23 cellular contexts compared by ENCODE assay signal in the genomic region with DNA sequence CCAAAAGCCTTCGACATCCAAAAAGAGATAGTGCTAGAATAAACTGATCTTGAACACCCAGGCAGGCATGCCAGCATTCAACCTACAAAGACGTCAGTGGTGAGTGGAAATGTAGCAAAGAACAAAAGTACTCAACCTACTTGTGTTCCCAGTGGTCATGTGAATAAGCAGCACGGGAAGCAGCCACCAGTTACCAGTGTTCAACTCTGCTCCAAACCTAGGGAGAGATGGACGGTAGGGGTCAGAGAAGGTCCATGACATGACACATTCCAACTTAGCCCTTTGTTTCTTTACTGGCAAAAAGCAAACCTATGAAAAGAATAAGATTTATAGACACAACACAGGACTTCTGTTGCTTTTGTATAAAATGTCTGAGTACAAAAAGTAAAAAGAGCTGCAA.
DNase-seq lines count a peak whose midpoint lies in the region; ATAC-seq and TF ChIP-seq lines count a peak whose summit lies in the region.
"Had no signal": no experiment of that assay in that cellular context is flagged by ENCODE, and none has a peak within 500 bp of the region (broad histone marks: within the 10 kb centered on the region; RNA-seq: fewer than 3 reads in every experiment).

No MANE protein-coding gene starts in this region.

- no peak overlapping the region for H3K4me3 Mint-ChIP-seq in nephron progenitor cell
- H3K4me3 Mint-ChIP-seq: activated naive CD8-positive, alpha-beta T cell; T-helper 2 cell treated with Interferon-gamma antibody and Interleukin-4, amounts not matched to agents 5 μg/mL and 100 μg/mL, for 36 hours had no signal

- no peaks in the 10 kb centered on the region for H3K36me3 Mint-ChIP-seq in nephron progenitor cell (ENCODE audit: low read depth)
- H3K36me3 Mint-ChIP-seq: activated naive CD8-positive, alpha-beta T cell had no signal

- no peaks in the 10 kb centered on the region for H3K27me3 Mint-ChIP-seq in nephron progenitor cell (ENCODE audit: low read depth, poor library complexity)
- H3K27me3 Mint-ChIP-seq: activated naive CD8-positive, alpha-beta T cell had no signal

- H3K4me1 Mint-ChIP-seq in nephron progenitor cell: peaks cover 6% of the 10 kb centered on the region

- no peak overlapping the region for H3K4me3 ChIP-seq in fibroblast of pulmonary artery (replicated peaks; ENCODE audit: low read depth, low read length)
- H3K4me3 ChIP-seq: BLaER1, K562, lung, right atrium auricular region, SK-N-MC had no signal

- peak; percentile 3 for DNase-seq in COLO668 (lab: John Stamatoyannopoulos, UW; ENCODE audit: unreplicated experiment)
- peak; percentile 15 for DNase-seq in M059J (ENCODE audit: low read depth)
- peak; percentile 3 for DNase-seq in fibroblast of pulmonary artery (ENCODE audit: low read depth)
- peak; percentile 7 for DNase-seq in nephron progenitor cell
- no peak for DNase-seq in cortex of kidney (lab: John Stamatoyannopoulos, UW)
- DNase-seq in activated CD4-positive, alpha-beta T cell treated with anti-CD3 and anti-CD28 coated beads for 4 hours: no peak
- no peak for DNase-seq in DMS 273 (lab: John Stamatoyannopoulos, UW; ENCODE audit: unreplicated experiment)
- DNase-seq: Calu3; effector CD4-positive, alpha-beta T cell; H7; islet precursor cell; NCI-H1930; NCI-H446 treated with DMSO at 0.1 percent for 48 hours; stimulated activated CD8-positive, alpha-beta memory T cell treated with anti-CD3 and anti-CD28 coated beads, Interleukin-4, amount 100 ng/mL, for 48 hours had no signal

- TF ChIP-seq CTCF in fibroblast of pulmonary artery (IDR thresholded peaks at IDR 0.05; ENCODE audit: low read length, missing control alignments) (no peak), nephron progenitor cell (IDR thresholded peaks at IDR 0.05) (no peak)

- peaks cover 3% of the 10 kb centered on the region for H3K9me3 Mint-ChIP-seq in nephron progenitor cell

- no peak for ATAC-seq in GM21447 (IDR thresholded peaks at IDR 0.05; ENCODE audit: unreplicated experiment)
- ATAC-seq: K562 had no signal

- H3K27ac Mint-ChIP-seq in nephron progenitor cell: no peak overlapping the region
- H3K27ac Mint-ChIP-seq: activated naive CD8-positive, alpha-beta T cell; activated T-helper 2 cell treated with anti-CD3 and anti-CD28 coated beads, Interferon-gamma antibody, Interleukin-2, Interleukin-4, amounts not matched to agents 10 μg/mL and 5 μg/mL and 100 μg/mL, durations not matched to agents 14 hours and 24 hours and 36 hours; T-helper 2 cell treated with Interferon-gamma antibody and Interleukin-4, amounts not matched to agents 5 μg/mL and 100 μg/mL, for 36 hours had no signal

Comparison
In these comparisons a context has a peak if more than half of its experiments do, and no peak if none do; other contexts are left out.
1. DNase-seq: peak in COLO668 (single experiment), M059J (single experiment), fibroblast of pulmonary artery (single experiment) and nephron progenitor cell (single experiment); none in cortex of kidney (single experiment), activated CD4-positive, alpha-beta T cell treated with anti-CD3 and anti-CD28 coated beads for 4 hours (0 of 2) and DMS 273 (single experiment).